In the genomic region with DNA sequence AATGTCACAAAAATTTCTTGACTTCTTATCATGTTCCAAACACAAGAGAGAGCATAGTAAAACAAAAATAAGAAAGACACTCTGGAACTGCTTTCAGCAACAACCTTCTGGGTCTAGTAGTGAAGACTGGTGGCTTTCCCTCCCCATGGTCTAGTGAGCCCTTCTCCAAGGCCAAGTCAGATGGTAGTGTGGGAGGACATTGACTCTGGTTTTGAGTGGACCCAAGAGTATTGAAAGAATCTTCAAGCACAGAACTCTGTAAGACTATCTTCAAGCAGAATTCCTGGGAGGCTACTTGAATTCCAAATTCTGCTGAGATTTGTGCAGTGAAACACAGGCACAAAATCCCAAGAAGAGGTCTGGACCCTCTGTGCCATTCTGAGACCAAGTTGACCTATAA, we compare ENCODE assay signal across 22 cellular contexts. TPM values are rescaled to one million over a fixed set of nuclear protein-coding genes. Genes with fewer than 3 reads are reported as not detected.
"Had no signal": no experiment of that assay in that cellular context is flagged by ENCODE, and none has a peak within 500 bp of the region (broad histone marks: within the 10 kb centered on the region; RNA-seq: fewer than 3 reads in every experiment).

No MANE protein-coding gene starts in this region.

- FAIRE-seq: endothelial cell of umbilical vein, urothelium cell line had no signal

- H3K27ac ChIP-seq: psoas muscle, thyroid gland had no signal

- H3K9me3 ChIP-seq: esophagus squamous epithelium, left lung, psoas muscle, sigmoid colon, thyroid gland had no signal

- H3K27me3 ChIP-seq: esophagus squamous epithelium, left lung, sigmoid colon, thyroid gland had no signal

- H3K27ac Mint-ChIP-seq: activated CD4-positive, alpha-beta memory T cell treated with anti-CD3 and anti-CD28 coated beads for 36 hours; activated naive CD8-positive, alpha-beta T cell treated with anti-CD3 and anti-CD28 coated beads for 36 hours had no signal

- H3K9me3 Mint-ChIP-seq: activated CD4-positive, alpha-beta memory T cell treated with anti-CD3 and anti-CD28 coated beads for 36 hours; activated naive CD8-positive, alpha-beta T cell treated with anti-CD3 and anti-CD28 coated beads for 36 hours had no signal

- DNase-seq: activated CD4-positive, alpha-beta memory T cell treated with anti-CD3 and anti-CD28 coated beads for 36 hours; activated naive CD8-positive, alpha-beta T cell treated with anti-CD3 and anti-CD28 coated beads for 36 hours; dermis blood vessel endothelial cell; effector memory CD4-positive, alpha-beta T cell; esophagus squamous epithelium; hippocampal formation; islet precursor cell; left lung; psoas muscle; sigmoid colon; stimulated activated CD8-positive, alpha-beta memory T cell treated with anti-CD3 and anti-CD28 coated beads, Interleukin-4, amount 100 ng/mL, for 48 hours; stimulated activated naive CD4-positive, alpha-beta T cell; SW 1271; T-helper 2 cell; thyroid gland had no signal

- H3K36me3 ChIP-seq: esophagus squamous epithelium, left lung, sigmoid colon, thyroid gland had no signal

- H3K36me3 Mint-ChIP-seq: activated CD4-positive, alpha-beta memory T cell treated with anti-CD3 and anti-CD28 coated beads for 36 hours; activated naive CD8-positive, alpha-beta T cell treated with anti-CD3 and anti-CD28 coated beads for 36 hours had no signal

- H3K4me1 ChIP-seq: left lung, psoas muscle had no signal

- H3K4me3 Mint-ChIP-seq: activated CD4-positive, alpha-beta memory T cell treated with anti-CD3 and anti-CD28 coated beads for 36 hours; activated naive CD8-positive, alpha-beta T cell treated with anti-CD3 and anti-CD28 coated beads for 36 hours had no signal

- H3K4me3 ChIP-seq: esophagus squamous epithelium, left lung, psoas muscle, sigmoid colon, thyroid gland had no signal

RNA-seq across cellular contexts. Expression of a gene that starts 21.1 kb away (rescaled TPM):
- total RNA-seq: activated CD4-positive, alpha-beta memory T cell treated with anti-CD3 and anti-CD28 coated beads for 36 hours had no signal

RNA-seq across cellular contexts. Expression of a gene that starts 59.7 kb away (rescaled TPM):
- total RNA-seq: activated CD4-positive, alpha-beta memory T cell treated with anti-CD3 and anti-CD28 coated beads for 36 hours; activated naive CD8-positive, alpha-beta T cell treated with anti-CD3 and anti-CD28 coated beads for 36 hours; bronchial epithelial cell; cerebellum; dermis blood vessel endothelial cell; endothelial cell of umbilical vein; glomerular endothelial cell; left lung; omental fat pad; psoas muscle; sigmoid colon; thyroid gland had no signal
- polyA plus RNA-seq: endothelial cell of umbilical vein, neural cell had no signal
